ENCODE assay signal across 22 cellular contexts in the genomic region with DNA sequence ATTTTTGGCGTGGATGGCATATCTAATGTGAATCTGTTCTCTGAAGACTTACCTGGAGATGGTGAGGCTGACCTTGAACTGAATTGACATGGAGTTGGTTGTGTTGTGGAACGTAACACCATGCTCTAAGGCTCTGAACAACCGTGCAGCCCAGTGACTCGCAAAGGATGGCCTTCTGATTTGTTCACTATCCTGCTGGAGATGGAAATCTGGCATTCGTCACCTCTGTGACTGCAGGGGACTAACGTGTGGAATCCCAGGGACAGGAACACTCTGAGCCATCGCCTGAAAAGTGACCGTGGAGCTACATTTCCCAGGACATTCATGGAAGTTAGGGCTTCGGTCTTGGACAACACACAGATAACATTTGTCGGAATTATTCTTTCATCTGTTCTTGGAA.
A peak's percentile ranks its signal among the peaks of the same experiment; 100 is the strongest.
DNase-seq lines count a peak whose midpoint lies in the region; ATAC-seq and TF ChIP-seq lines count a peak whose summit lies in the region.
"Had no signal": no experiment of that assay in that cellular context is flagged by ENCODE, and none has a peak within 500 bp of the region (broad histone marks: within the 10 kb centered on the region; RNA-seq: fewer than 3 reads in every experiment).

No MANE protein-coding gene starts in this region.

- H3K36me3 Mint-ChIP-seq in endodermal cell (ENCODE audit: low read depth): peaks cover 53% of the 10 kb centered on the region
- H3K36me3 Mint-ChIP-seq in osteocyte (ENCODE audit: unreplicated experiment): peaks cover 44% of the 10 kb centered on the region

- intact Hi-C loops in cardiac septum (cut with DNase I) (no loop called here), heart left ventricle (cut with DNase I) (no loop called here)

- DNase-seq in cardiac septum (ENCODE audit: low spot score) (peak; percentile 10), heart left ventricle (no peak), endodermal cell (peak; percentile 4), osteocyte (ENCODE audit: extremely low spot score, unreplicated experiment) (no peak), NCI-H82 treated with DMSO at 0.1 percent for 48 hours (lab: John Stamatoyannopoulos, UW; ENCODE audit: unreplicated experiment) (no peak), GM23248 (no peak)
- no peak for DNase-seq in activated CD8-positive, alpha-beta memory T cell treated with anti-CD3 and anti-CD28 coated beads for 24 hours
- DNase-seq: AML-193; C1 segment of cervical spinal cord; Calu3; DMS153; H7; HFFc6; NCI-H1092 treated with DMSO at 0.1 percent for 48 hours; NCI-H1436 treated with DMSO at 0.1 percent for 48 hours; NCI-H1930; NK-92 treated with Interleukin-12 subunit alpha and Interleukin-12 subunit beta, amount 100 ng/mL, for 24 hours had no signal

- H3K9me2 ChIP-seq in GM23248 (ENCODE audit: insufficient read depth): no peaks in the 10 kb centered on the region

- H3K27ac ChIP-seq in heart left ventricle (no peak overlapping the region), endodermal cell (ENCODE audit: low read depth, low read length) (no peak overlapping the region), GM23248 (no peak overlapping the region)
- H3K27ac ChIP-seq: HL-60, KMS-11 had no signal

- peaks cover 17% of the 10 kb centered on the region for H3K4me1 Mint-ChIP-seq in endodermal cell
- peaks cover 44% of the 10 kb centered on the region for H3K4me1 Mint-ChIP-seq in osteocyte (ENCODE audit: unreplicated experiment)

- peak overlapping the region; percentile 18 for H3K27ac Mint-ChIP-seq in endodermal cell
- H3K27ac Mint-ChIP-seq in osteocyte (ENCODE audit: unreplicated experiment): peak overlapping the region; percentile 21
- H3K27ac Mint-ChIP-seq: HFFc6 had no signal

- H3K4me3 Mint-ChIP-seq in endodermal cell (no peak overlapping the region), osteocyte (ENCODE audit: unreplicated experiment) (no peak overlapping the region)
- H3K4me3 Mint-ChIP-seq: CD8-positive, alpha-beta memory T cell; HFFc6 had no signal

- ATAC-seq in heart left ventricle (no peak), HG02981 (IDR thresholded peaks at IDR 0.05; ENCODE audit: unreplicated experiment) (no peak)
- ATAC-seq: Panc1 had no signal

- in situ Hi-C loops in GM23248 (cut with MboI): no loop called here

- no peak overlapping the region for H3K4me2 ChIP-seq in GM23248 (ENCODE audit: unreplicated experiment)
- H3K4me2 ChIP-seq: KMS-11 had no signal

- H3K9ac ChIP-seq in endodermal cell (ENCODE audit: extremely low read depth, low read length, poor library complexity, severe bottlenecking): no peak overlapping the region
- no peak overlapping the region for H3K9ac ChIP-seq in GM23248
- H3K9ac ChIP-seq: KMS-11 had no signal

- no peak overlapping the region for H2AFZ ChIP-seq in GM23248

- H3F3A ChIP-seq in GM23248 (ENCODE audit: insufficient read depth): no peaks in the 10 kb centered on the region

- H3K36me3 ChIP-seq in heart left ventricle: peaks cover 0 to 49% (median 30%) of the 10 kb centered on the region in 9 donors
- peaks cover 20% of the 10 kb centered on the region for H3K36me3 ChIP-seq in endodermal cell (ENCODE audit: control insufficient read depth, insufficient read depth, low read length)
- peaks cover 13% of the 10 kb centered on the region; the same call in 1 of the 2 replicates for H3K36me3 ChIP-seq in GM23248 (ENCODE audit: low read depth)

- no peaks in the 10 kb centered on the region for H3K9me3 ChIP-seq in heart left ventricle
- H3K9me3 ChIP-seq in endodermal cell (ENCODE audit: control insufficient read depth, low read length): no peaks in the 10 kb centered on the region
- no peaks in the 10 kb centered on the region for H3K9me3 ChIP-seq in GM23248 (ENCODE audit: low read depth)

- H3K27me3 Mint-ChIP-seq in endodermal cell (ENCODE audit: insufficient read depth) (no peaks in the 10 kb centered on the region), osteocyte (ENCODE audit: unreplicated experiment) (no peaks in the 10 kb centered on the region)
- H3K27me3 Mint-ChIP-seq: CD8-positive, alpha-beta memory T cell had no signal

- H3K4me3 ChIP-seq in heart left ventricle (no peak overlapping the region), endodermal cell (ENCODE audit: low read length) (no peak overlapping the region), GM23248 (no peak overlapping the region)

- 89 to 95% (median 90%) methylated on average over 10 of the region's 10 CpGs for WGBS in heart left ventricle, 4 donors
- 94% methylated on average over 9 to 10 of the region's 10 CpGs for WGBS in endodermal cell (ENCODE audit: insufficient coverage in 1 of 2, insufficient read length in 1 of 2), 2 experiments
- 89 to 91% methylated on average over 10 of the region's 10 CpGs for WGBS in GM23248 (ENCODE audit: low coverage in 1 of 2, low lambda C conversion rate in 2 of 2, missing lambda C conversion rate in 2 of 2), 2 experiments

- no peaks in the 10 kb centered on the region for H3K79me2 ChIP-seq in GM23248 (ENCODE audit: insufficient read depth)

- H3K27me3 ChIP-seq in heart left ventricle (no peaks in the 10 kb centered on the region), endodermal cell (ENCODE audit: control insufficient read depth, insufficient read depth, low read length, poor library complexity, severe bottlenecking) (no peaks in the 10 kb centered on the region), GM23248 (replicated peaks; ENCODE audit: insufficient read depth) (no peaks in the 10 kb centered on the region)

- no peak for TF ChIP-seq POLR2A in heart left ventricle (IDR thresholded peaks at IDR 0.05)

- no peak for TF ChIP-seq CTCF in heart left ventricle (IDR thresholded peaks at IDR 0.05)
- no peak for TF ChIP-seq CTCF in endodermal cell (conservative IDR thresholded peaks at IDR 0.05)
- TF ChIP-seq CTCF in osteocyte (IDR thresholded peaks at IDR 0.05): no peak

- H4K20me1 ChIP-seq in GM23248 (ENCODE audit: insufficient read depth): no peaks in the 10 kb centered on the region

- H3K4me1 ChIP-seq in heart left ventricle (peaks cover 0 to 4% (median 0%) of the 10 kb centered on the region in 12 donors), endodermal cell (ENCODE audit: control insufficient read depth, insufficient read depth, low read length) (no peaks in the 10 kb centered on the region), GM23248 (ENCODE audit: insufficient read depth) (no peaks in the 10 kb centered on the region)

- H3K9me3 Mint-ChIP-seq in endodermal cell: no peaks in the 10 kb centered on the region
- H3K9me3 Mint-ChIP-seq in osteocyte (ENCODE audit: unreplicated experiment): no peaks in the 10 kb centered on the region
- H3K9me3 Mint-ChIP-seq: CD8-positive, alpha-beta memory T cell; HFFc6 had no signal

Comparison
In these comparisons a context has a peak if more than half of its experiments do, and no peak if none do; other contexts are left out.
1. DNase-seq: peak in cardiac septum (single experiment) and endodermal cell (single experiment); none in heart left ventricle (0 of 5), osteocyte (single experiment), NCI-H82 treated with DMSO at 0.1 percent for 48 hours (single experiment), activated CD8-positive, alpha-beta memory T cell treated with anti-CD3 and anti-CD28 coated beads for 24 hours (single experiment) and GM23248 (single experiment).